ENCODE assay signal across 10 cellular contexts in the genomic region with DNA sequence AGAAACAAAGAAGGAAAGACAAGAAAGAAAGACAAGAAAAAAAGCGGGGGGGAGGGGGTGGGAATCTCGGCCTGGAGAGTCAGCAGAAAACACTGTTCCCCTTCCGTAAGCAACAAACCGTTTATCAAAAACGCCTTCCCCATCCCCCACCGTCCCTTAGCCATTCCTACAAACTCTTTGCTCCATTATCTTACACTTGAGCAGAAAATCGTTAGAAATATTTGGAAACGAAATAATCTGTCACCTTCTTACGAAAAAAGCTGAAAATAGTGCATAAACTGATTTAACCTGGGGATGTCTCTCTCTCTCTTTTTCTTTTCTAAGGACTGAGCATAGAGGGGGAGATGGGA. TPM values are rescaled to one million over a fixed set of nuclear protein-coding genes. Genes with fewer than 3 reads are reported as not detected.
A peak's percentile ranks its signal among the peaks of the same experiment; 100 is the strongest.
DNase-seq lines count a peak whose midpoint lies in the region; ATAC-seq and TF ChIP-seq lines count a peak whose summit lies in the region.
"Had no signal": no experiment of that assay in that cellular context is flagged by ENCODE, and none has a peak within 500 bp of the region (broad histone marks: within the 10 kb centered on the region; RNA-seq: fewer than 3 reads in every experiment).

No MANE protein-coding gene starts in this region.

- intact Hi-C loops in Calu3 (cut with micrococcal nuclease; ENCODE audit: unreplicated experiment): no loop called here
- intact Hi-C loops in esophagus squamous epithelium (cut with DNase I): loop anchor here (10.0 kb wide), 1 partner anchor 1619 kb away; the partner anchor contains the start of gene ZNF236
- intact Hi-C loops in psoas muscle (cut with DNase I): loop anchor here in 1 of 2 donors (5.0 kb wide), 1 partner anchor 42 kb away; no protein-coding TSS in a partner anchor
- intact Hi-C loops in aorta (cut with DNase I): loop anchor here in 1 of 2 donors (10.0 kb wide), 1 partner anchor 551 kb away; no protein-coding TSS in a partner anchor

- H3K36me3 ChIP-seq in esophagus squamous epithelium (peaks cover 0 to 14% (median 0%) of the 10 kb centered on the region in 3 donors), psoas muscle (ENCODE audit: insufficient read depth in 1 of 2, low read depth in 1 of 2) (no peaks in the 10 kb centered on the region), aorta (ENCODE audit: control insufficient read depth in 1 of 2, insufficient read depth in 2 of 2, low read length in 1 of 2) (no peaks in the 10 kb centered on the region)

- TF ChIP-seq CTCF in Calu3 (IDR thresholded peaks at IDR 0.05; ENCODE audit: unreplicated experiment): no peak
- TF ChIP-seq CTCF in esophagus squamous epithelium (IDR thresholded peaks at IDR 0.05): no peak
- no peak for TF ChIP-seq CTCF in psoas muscle (IDR thresholded peaks at IDR 0.05)

- H3K27me3 ChIP-seq in esophagus squamous epithelium (no peaks in the 10 kb centered on the region), psoas muscle (ENCODE audit: insufficient read depth in 3 of 3, low read length in 2 of 3) (no peaks in the 10 kb centered on the region), aorta (ENCODE audit: control insufficient read depth in 1 of 2, insufficient read depth in 2 of 2, low read length in 1 of 2) (no peaks in the 10 kb centered on the region)

- H3K4me1 Mint-ChIP-seq in Calu3 (ENCODE audit: low read depth, unreplicated experiment) (peaks cover 27% of the 10 kb centered on the region), IgD-negative memory B cell (peaks cover 28 to 39% (median 28%) of the 10 kb centered on the region in 3 donors)
- peaks cover 29% of the 10 kb centered on the region for H3K4me1 Mint-ChIP-seq in T-helper 2 cell treated with Interferon-gamma antibody and Interleukin-4, amounts not matched to agents 5 μg/mL and 100 μg/mL, for 36 hours (ENCODE audit: low read depth)

- H3K9me3 Mint-ChIP-seq in Calu3 (ENCODE audit: low read depth, unreplicated experiment) (no peaks in the 10 kb centered on the region), IgD-negative memory B cell (no peaks in the 10 kb centered on the region)
- no peaks in the 10 kb centered on the region for H3K9me3 Mint-ChIP-seq in T-helper 2 cell treated with Interferon-gamma antibody and Interleukin-4, amounts not matched to agents 5 μg/mL and 100 μg/mL, for 36 hours

- no TSS peak for BruUV-seq in Calu3 (replicated peaks; lab: Mats Ljungman, UMichigan)

- peaks cover 22 to 82% (median 32%) of the 10 kb centered on the region in 3 donors for H3K4me1 ChIP-seq in esophagus squamous epithelium
- H3K4me1 ChIP-seq in psoas muscle: peaks cover 53% of the 10 kb centered on the region
- peaks cover 0 to 2% of the 10 kb centered on the region in 2 donors for H3K4me1 ChIP-seq in aorta (ENCODE audit: control insufficient read depth in 1 of 2, insufficient read depth in 2 of 2, low read length in 2 of 2)

- WGBS in esophagus squamous epithelium, 2 donors: 31 to 53% methylated on average over 9 of the region's 9 CpGs
- WGBS in psoas muscle, 3 donors: 16 to 47% (median 19%) methylated on average over 9 of the region's 9 CpGs
- WGBS in aorta, 2 donors: 92 to 93% methylated on average over 9 of the region's 9 CpGs

- no peak for TF ChIP-seq POLR2A in esophagus squamous epithelium (IDR thresholded peaks at IDR 0.05)

- peak overlapping the region; percentile 98 for H3K4me3 Mint-ChIP-seq in Calu3 (ENCODE audit: low read depth, unreplicated experiment)
- H3K4me3 Mint-ChIP-seq in IgD-negative memory B cell: peak overlapping the region in 2 of 4 donors; percentile 84 to 87
- H3K4me3 Mint-ChIP-seq in T-helper 2 cell treated with Interferon-gamma antibody and Interleukin-4, amounts not matched to agents 5 μg/mL and 100 μg/mL, for 36 hours: no peak overlapping the region

- H3K4me3 ChIP-seq in esophagus squamous epithelium (peak overlapping the region in 3 of 4 donors; percentile 67 to 96 (median 88)), psoas muscle (peak overlapping the region; percentile 87), aorta (ENCODE audit: low read length in 2 of 2) (no peak overlapping the region)

- H3K27me3 Mint-ChIP-seq in Calu3 (ENCODE audit: unreplicated experiment) (no peaks in the 10 kb centered on the region), IgD-negative memory B cell (peaks cover 3% of the 10 kb centered on the region)
- peaks cover 28% of the 10 kb centered on the region for H3K27me3 Mint-ChIP-seq in T-helper 2 cell treated with Interferon-gamma antibody and Interleukin-4, amounts not matched to agents 5 μg/mL and 100 μg/mL, for 36 hours (ENCODE audit: low read depth)

- peaks cover 38% of the 10 kb centered on the region for H3K36me3 Mint-ChIP-seq in Calu3 (ENCODE audit: insufficient read depth, unreplicated experiment)
- H3K36me3 Mint-ChIP-seq in IgD-negative memory B cell: no peaks in the 10 kb centered on the region
- H3K36me3 Mint-ChIP-seq in T-helper 2 cell treated with Interferon-gamma antibody and Interleukin-4, amounts not matched to agents 5 μg/mL and 100 μg/mL, for 36 hours (ENCODE audit: low read depth): peaks cover 24% of the 10 kb centered on the region

- H3K27ac Mint-ChIP-seq in Calu3 (ENCODE audit: unreplicated experiment) (no peak overlapping the region), IgD-negative memory B cell (peak overlapping the region; percentile 5 to 60 (median 25))
- H3K27ac Mint-ChIP-seq in T-helper 2 cell treated with Interferon-gamma antibody and Interleukin-4, amounts not matched to agents 5 μg/mL and 100 μg/mL, for 36 hours: no peak overlapping the region

- ATAC-seq in psoas muscle (no peak), aorta (ENCODE audit: low FRiP score) (no peak), GM18511 (IDR thresholded peaks at IDR 0.05; ENCODE audit: unreplicated experiment) (no peak)

- H3K9me3 ChIP-seq in esophagus squamous epithelium (no peaks in the 10 kb centered on the region), psoas muscle (no peaks in the 10 kb centered on the region), aorta (ENCODE audit: control insufficient read depth, low read length) (no peaks in the 10 kb centered on the region)

- CTCF ChIA-PET in Calu3 (lab: Charles Lee): no interaction called here

- DNase-seq in Calu3 (no peak), esophagus squamous epithelium (lab: John Stamatoyannopoulos, UW) (no peak), psoas muscle (no peak), DMS79 (lab: John Stamatoyannopoulos, UW) (no peak), aorta (no peak)
- DNase-seq in T-helper 2 cell treated with Interferon-gamma antibody and Interleukin-4, amounts not matched to agents 5 μg/mL and 100 μg/mL, for 36 hours (ENCODE audit: low spot score): no peak
- DNase-seq: activated CD4-positive, CD25-positive, alpha-beta regulatory T cell; hippocampal formation had no signal

- H3K27ac ChIP-seq in esophagus squamous epithelium (peak overlapping the region in 2 of 4 donors; percentile 96 to 99), psoas muscle (peak overlapping the region; percentile 99), aorta (ENCODE audit: low read depth in 1 of 2, low read length in 2 of 2) (no peak overlapping the region)

RNA-seq across cellular contexts. Expression of gene PTGR3, which starts 3.2 kb away (rescaled TPM):
- total RNA-seq in Calu3 (2022): 30.2 and 31.7 TPM in 2 replicates
- polyA plus RNA-seq in IgD-negative memory B cell: 20.7 TPM
- 10 to 100 TPM; 12.2 to 25.2 (median 16.7) TPM for total RNA-seq in esophagus squamous epithelium
- total RNA-seq in psoas muscle: 10 to 100 TPM; 29.0 to 66.4 (median 52.8) TPM
- 10 to 100 TPM; 20.6 to 31.7 (median 23.6) TPM for polyA plus RNA-seq in psoas muscle
- total RNA-seq in aorta: 10 to 100 TPM; 16.9 to 28.6 TPM
- polyA plus RNA-seq in aorta: 1 to 10 TPM; 8.8 to 9.4 TPM

RNA-seq across cellular contexts. Expression of gene TSHZ1, which starts 4.9 kb away (rescaled TPM):
- total RNA-seq in Calu3 (2022): 8.6 and 10.8 TPM in 2 replicates
- 3.5 TPM for polyA plus RNA-seq in IgD-negative memory B cell
- total RNA-seq in esophagus squamous epithelium: 10 to 100 TPM in 3 of 4 donors, 1 to 10 TPM in 1; 5.4 to 20.2 (median 13.7) TPM
- 1 to 10 TPM; 7.8 to 9.9 (median 9.8) TPM for total RNA-seq in psoas muscle
- polyA plus RNA-seq in psoas muscle: 10 to 100 TPM in 1 of 3 donors, 1 to 10 TPM in 2; 2.0 to 10.5 (median 3.2) TPM
- total RNA-seq in aorta: 10 to 100 TPM; 15.9 to 26.0 TPM
- polyA plus RNA-seq in aorta: 1 to 10 TPM; 3.3 to 7.7 TPM

Comparison
In these comparisons a context has a peak if more than half of its experiments do, and no peak if none do; other contexts are left out.
1. H3K27ac Mint-ChIP-seq: peak in IgD-negative memory B cell (3 of 3); none in Calu3 (single experiment) and T-helper 2 cell treated with Interferon-gamma antibody and Interleukin-4, amounts not matched to agents 5 μg/mL and 100 μg/mL, for 36 hours (single experiment).
2. H3K4me3 ChIP-seq: peak in esophagus squamous epithelium (3 of 4) and psoas muscle (single experiment); none in aorta (0 of 2).